ENCODE assay signal across 23 cellular contexts in genomic region chrX:11611965-11612364, GRCh38. TPM values are rescaled to one million over a fixed set of nuclear protein-coding genes. Genes with fewer than 3 reads are reported as not detected.
A peak's percentile ranks its signal among the peaks of the same experiment; 100 is the strongest.
DNase-seq lines count a peak whose midpoint lies in the region; ATAC-seq, FAIRE-seq and TF ChIP-seq lines count a peak whose summit lies in the region.
"Had no signal": no experiment of that assay in that cellular context is flagged by ENCODE, and none has a peak within 500 bp of the region (broad histone marks: within the 10 kb centered on the region; RNA-seq: fewer than 3 reads in every experiment).

No MANE protein-coding gene starts in this region.

- H3K79me2 ChIP-seq in astrocyte (ENCODE audit: insufficient read depth, low read length) = no peaks in the 10 kb centered on the region
- H3K79me2 ChIP-seq in trophoblast cell (ENCODE audit: control insufficient read depth, insufficient read depth, low read length, poor library complexity) = no peaks in the 10 kb centered on the region

- H2AK5ac ChIP-seq in trophoblast cell (ENCODE audit: low read length) = no peak overlapping the region

- no peaks in the 10 kb centered on the region for H3K27me3 Mint-ChIP-seq in astrocyte (ENCODE audit: low read depth, unreplicated experiment)
- H3K27me3 Mint-ChIP-seq: dendritic cell treated with granulocyte-macrophage colony-stimulating factor and Interleukin-4, amounts not matched to agents 40 ng/mL and 50 ng/mL, for 4 days had no signal

- H3K27ac ChIP-seq in astrocyte (ENCODE audit: low read depth, low read length) (no peak overlapping the region), trophoblast cell (ENCODE audit: low read depth, low read length) (no peak overlapping the region)
- H3K27ac ChIP-seq: cardiac muscle cell, spleen, suprapubic skin had no signal

- no peak overlapping the region for H3K18ac ChIP-seq in trophoblast cell (ENCODE audit: low read length)

- peak; percentile 85 for FAIRE-seq in astrocyte (lab: Jason Lieb, UNC)
- FAIRE-seq: keratinocyte had no signal

- H4K20me1 ChIP-seq in astrocyte (ENCODE audit: insufficient read depth, low read length) = no peaks in the 10 kb centered on the region

- H3K4ac ChIP-seq in trophoblast cell (ENCODE audit: low read depth, low read length) = no peak overlapping the region

- ATAC-seq in GM18517 (IDR thresholded peaks at IDR 0.05; ENCODE audit: unreplicated experiment) (peak; percentile 68), GM21390 (IDR thresholded peaks at IDR 0.05; ENCODE audit: unreplicated experiment) (peak; percentile 64), HG03354 (IDR thresholded peaks at IDR 0.05; ENCODE audit: poor library complexity, severe bottlenecking, unreplicated experiment) (peak; percentile 77), GM21528 (IDR thresholded peaks at IDR 0.05; ENCODE audit: low FRiP score, unreplicated experiment) (no peak)

- no peak overlapping the region for H2BK12ac ChIP-seq in trophoblast cell (ENCODE audit: low read length)

- no peaks in the 10 kb centered on the region for H3K4me1 Mint-ChIP-seq in astrocyte (ENCODE audit: low read depth, unreplicated experiment)
- H3K4me1 Mint-ChIP-seq: CD4-positive, CD25-positive, alpha-beta regulatory T cell had no signal

- TF ChIP-seq CTCF in astrocyte (IDR thresholded peaks at IDR 0.05; ENCODE audit: insufficient read depth, low read depth, low read length) = no peak

- H4K91ac ChIP-seq in trophoblast cell (ENCODE audit: low read depth, low read length) = no peak overlapping the region

- H3K9ac ChIP-seq in astrocyte (ENCODE audit: low read length) (no peak overlapping the region), trophoblast cell (ENCODE audit: low read length) (no peak overlapping the region)

- no peak overlapping the region for H3K27ac Mint-ChIP-seq in astrocyte (ENCODE audit: unreplicated experiment)
- H3K27ac Mint-ChIP-seq: CD4-positive, CD25-positive, alpha-beta regulatory T cell; dendritic cell treated with granulocyte-macrophage colony-stimulating factor and Interleukin-4, amounts not matched to agents 40 ng/mL and 50 ng/mL, for 4 days had no signal

- H3K14ac ChIP-seq in trophoblast cell (ENCODE audit: low read length) = no peak overlapping the region

- H4K8ac ChIP-seq in trophoblast cell (ENCODE audit: low read depth, low read length) = no peak overlapping the region

- intact Hi-C loops in posterior cingulate gyrus (cut with DNase I) = no loop called here

- H2AFZ ChIP-seq in astrocyte (ENCODE audit: low read depth, low read length) (no peak overlapping the region), trophoblast cell (ENCODE audit: insufficient read depth, low read length, poor library complexity) (no peak overlapping the region)

- H3K4me3 ChIP-seq in astrocyte (ENCODE audit: insufficient read depth, low read depth, low read length) = no peak overlapping the region
- no peak overlapping the region for H3K4me3 ChIP-seq in trophoblast cell (ENCODE audit: low read depth, low read length)
- H3K4me3 ChIP-seq: cardiac muscle cell, lung, spleen, suprapubic skin had no signal

- no peak overlapping the region for H2BK5ac ChIP-seq in trophoblast cell (ENCODE audit: low read depth, low read length, poor library complexity)

- H3K4me2 ChIP-seq in astrocyte (ENCODE audit: low read length) = no peak overlapping the region
- H3K4me2 ChIP-seq in trophoblast cell (ENCODE audit: low read length) = no peak overlapping the region

- H3K36me3 Mint-ChIP-seq in astrocyte (ENCODE audit: low read depth, unreplicated experiment) = no peaks in the 10 kb centered on the region
- H3K36me3 Mint-ChIP-seq: CD4-positive, CD25-positive, alpha-beta regulatory T cell had no signal

- H3K4me3 Mint-ChIP-seq in astrocyte (ENCODE audit: unreplicated experiment) = no peak overlapping the region
- H3K4me3 Mint-ChIP-seq: CD4-positive, CD25-positive, alpha-beta regulatory T cell; dendritic cell treated with granulocyte-macrophage colony-stimulating factor and Interleukin-4, amounts not matched to agents 40 ng/mL and 50 ng/mL, for 4 days had no signal

- H3K27me3 ChIP-seq in astrocyte (ENCODE audit: insufficient read depth, low read length) (no peaks in the 10 kb centered on the region), trophoblast cell (ENCODE audit: insufficient read depth, low read length) (no peaks in the 10 kb centered on the region)
- H3K27me3 ChIP-seq: cardiac muscle cell, spleen, suprapubic skin had no signal

- no peaks in the 10 kb centered on the region for H3K9me3 Mint-ChIP-seq in astrocyte (ENCODE audit: unreplicated experiment)
- H3K9me3 Mint-ChIP-seq: dendritic cell treated with granulocyte-macrophage colony-stimulating factor and Interleukin-4, amounts not matched to agents 40 ng/mL and 50 ng/mL, for 4 days had no signal

- H3K4me1 ChIP-seq in astrocyte (ENCODE audit: insufficient read depth, low read length) (no peaks in the 10 kb centered on the region), trophoblast cell (ENCODE audit: control insufficient read depth in 1 of 2, insufficient read depth in 2 of 2, low read length in 2 of 2) (no peaks in the 10 kb centered on the region)
- H3K4me1 ChIP-seq: spleen, suprapubic skin had no signal

- WGBS in trophoblast cell (ENCODE audit: extremely low coverage, insufficient coverage, insufficient read length) = no CpG with 5 or more reads among the region's 1 CpG

- H2BK120ac ChIP-seq in trophoblast cell (ENCODE audit: insufficient read depth, low read length, poor library complexity) = no peak overlapping the region

- no peaks in the 10 kb centered on the region for H3K79me1 ChIP-seq in trophoblast cell (ENCODE audit: low read length)

- DNase-seq in astrocyte (ENCODE audit: low read depth) (no peak), posterior cingulate gyrus (no peak), trophoblast cell (no peak)
- DNase-seq: activated CD4-positive, alpha-beta T cell treated with anti-CD3 and anti-CD28 coated beads for 4 hours; activated gamma-delta T cell treated with Interleukin-2 at 50 U/mL for 16 hours; CD4-positive, CD25-positive, alpha-beta regulatory T cell; DMS 273 treated with DMSO at 0.1 percent for 48 hours; hypothalamus; NCI-H1694 treated with DMSO at 0.1 percent for 48 hours; NCI-H345; nucleus accumbens; spleen; stimulated activated CD8-positive, alpha-beta memory T cell treated with anti-CD3 and anti-CD28 coated beads, Interleukin-4, amount 100 ng/mL, for 48 hours had no signal

- H4K12ac ChIP-seq in trophoblast cell (ENCODE audit: low read depth, low read length) = no peak overlapping the region

- H3K23ac ChIP-seq in trophoblast cell (ENCODE audit: low read length) = no peak overlapping the region

- no peaks in the 10 kb centered on the region for H3K36me3 ChIP-seq in astrocyte (ENCODE audit: insufficient read depth, low read length)
- H3K36me3 ChIP-seq in trophoblast cell (ENCODE audit: control insufficient read depth in 1 of 2, insufficient read depth in 2 of 2, low read length in 2 of 2) = no peaks in the 10 kb centered on the region
- H3K36me3 ChIP-seq: cardiac muscle cell, spleen, suprapubic skin had no signal

- H3K9me3 ChIP-seq in astrocyte (ENCODE audit: insufficient read depth, low read depth, low read length) (no peaks in the 10 kb centered on the region), trophoblast cell (ENCODE audit: insufficient read depth, low read depth, low read length) (no peaks in the 10 kb centered on the region)
- H3K9me3 ChIP-seq: suprapubic skin had no signal

RNA-seq across cellular contexts. Expression of gene ARHGAP6, which starts 53.8 kb away (rescaled TPM):
- 0.22 and 0.30 TPM in 2 replicates for total RNA-seq in astrocyte
- 0.96 and 1.0 TPM in 2 replicates for polyA plus RNA-seq in trophoblast cell (2013)
- total RNA-seq: G401 had no signal
- polyA plus RNA-seq: CD4-positive, CD25-positive, alpha-beta regulatory T cell had no signal
